ENCODE assay signal across 15 cellular contexts in the genomic region with DNA sequence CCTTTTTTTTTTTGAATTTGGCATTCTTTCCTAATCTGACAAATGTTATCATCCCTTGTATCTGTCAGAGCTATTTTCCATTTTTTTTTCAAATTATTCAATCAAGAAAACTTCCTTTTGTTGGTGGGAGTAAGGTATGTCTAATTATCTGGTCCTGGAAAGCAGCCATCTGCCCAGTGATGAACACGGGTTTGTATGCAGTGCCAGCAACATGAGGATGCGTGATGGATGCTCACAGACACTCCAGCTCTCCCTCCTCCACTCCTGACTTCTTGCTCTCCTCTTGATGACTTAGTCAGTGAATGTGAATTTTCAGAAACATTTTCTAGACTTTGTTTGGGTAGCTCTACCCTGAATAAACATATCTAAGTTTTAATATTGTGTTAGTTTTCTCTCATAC.
DNase-seq lines count a peak whose midpoint lies in the region; ATAC-seq and TF ChIP-seq lines count a peak whose summit lies in the region.
"Had no signal": no experiment of that assay in that cellular context is flagged by ENCODE, and none has a peak within 500 bp of the region (broad histone marks: within the 10 kb centered on the region; RNA-seq: fewer than 3 reads in every experiment).

No MANE protein-coding gene starts in this region.

- CTCF ChIA-PET in Calu3 (lab: Charles Lee), result no interaction called here
- CTCF ChIA-PET in CD8-positive, alpha-beta memory T cell (lab: Charles Lee), result no interaction called here

- no peaks in the 10 kb centered on the region for H3K9me3 ChIP-seq in vagina
- no peaks in the 10 kb centered on the region for H3K9me3 ChIP-seq in CD8-positive, alpha-beta memory T cell (ENCODE audit: low read length)

- no peaks in the 10 kb centered on the region for H3K36me3 ChIP-seq in vagina
- no peaks in the 10 kb centered on the region for H3K36me3 ChIP-seq in CD8-positive, alpha-beta memory T cell (ENCODE audit: insufficient read depth, low read length)
- H3K36me3 ChIP-seq: HAP-1 had no signal

- ATAC-seq in HG03095 (IDR thresholded peaks at IDR 0.05; ENCODE audit: unreplicated experiment), result no peak
- ATAC-seq: CD8-positive, alpha-beta T cell had no signal

- intact Hi-C loops in Calu3 (cut with micrococcal nuclease; ENCODE audit: unreplicated experiment), result no loop called here
- intact Hi-C loops in vagina (cut with DNase I), result no loop called here

- no peak overlapping the region for H3K4me3 ChIP-seq in vagina
- no peak overlapping the region for H3K4me3 ChIP-seq in CD8-positive, alpha-beta memory T cell (ENCODE audit: low read length)
- H3K4me3 ChIP-seq: HAP-1 had no signal

- peaks cover 95% of the 10 kb centered on the region for H3K4me1 Mint-ChIP-seq in Calu3 (ENCODE audit: low read depth, unreplicated experiment)
- no peaks in the 10 kb centered on the region for H3K4me1 Mint-ChIP-seq in nephron progenitor cell
- H3K4me1 Mint-ChIP-seq in CD8-positive, alpha-beta memory T cell, result peaks cover 9 to 21% (median 9%) of the 10 kb centered on the region in 3 donors

- H3K9me3 Mint-ChIP-seq in Calu3 (ENCODE audit: low read depth, unreplicated experiment) (peaks cover 2% of the 10 kb centered on the region), nephron progenitor cell (no peaks in the 10 kb centered on the region)
- H3K9me3 Mint-ChIP-seq in CD8-positive, alpha-beta memory T cell, result no peaks in the 10 kb centered on the region
- H3K9me3 Mint-ChIP-seq: CD8-positive, alpha-beta T cell had no signal

- H3K27ac ChIP-seq in VCaP (peak overlapping the region; percentile 96), vagina (no peak overlapping the region)
- H3K27ac ChIP-seq in CD8-positive, alpha-beta memory T cell (ENCODE audit: low read depth, low read length), result no peak overlapping the region

- H3K27me3 Mint-ChIP-seq in Calu3 (ENCODE audit: unreplicated experiment), result no peaks in the 10 kb centered on the region
- no peaks in the 10 kb centered on the region for H3K27me3 Mint-ChIP-seq in nephron progenitor cell (ENCODE audit: low read depth, poor library complexity)
- H3K27me3 Mint-ChIP-seq in CD8-positive, alpha-beta memory T cell, result peaks cover 0 to 2% of the 10 kb centered on the region in 2 donors

- POLR2A ChIA-PET in CD8-positive, alpha-beta memory T cell (lab: Charles Lee), result no interaction called here

- H3K36me3 Mint-ChIP-seq in Calu3 (ENCODE audit: insufficient read depth, unreplicated experiment) (peaks cover 29% of the 10 kb centered on the region), nephron progenitor cell (ENCODE audit: low read depth) (peaks cover 6% of the 10 kb centered on the region)
- peaks cover 0 to 15% (median 2%) of the 10 kb centered on the region in 3 donors for H3K36me3 Mint-ChIP-seq in CD8-positive, alpha-beta memory T cell

- TF ChIP-seq CTCF in Calu3 (IDR thresholded peaks at IDR 0.05; ENCODE audit: unreplicated experiment), result no peak
- TF ChIP-seq CTCF in VCaP (conservative IDR thresholded peaks at IDR 0.05), result no peak
- no peak for TF ChIP-seq CTCF in nephron progenitor cell (IDR thresholded peaks at IDR 0.05)
- TF ChIP-seq CTCF in vagina (IDR thresholded peaks at IDR 0.05), result no peak

- DNase-seq in A172 (ENCODE audit: low spot score) (peak; percentile 29), Calu3 (no peak), nephron progenitor cell (no peak), GDM1 (lab: John Stamatoyannopoulos, UW) (no peak), vagina (ENCODE audit: extremely low spot score in 2 of 2) (no peak)
- no peak for DNase-seq in CD8-positive, alpha-beta memory T cell
- DNase-seq: CD8-positive, alpha-beta T cell; DMS 273 treated with DMSO at 0.1 percent for 48 hours; DMS79; EL; GOT3 had no signal

- H3K27ac Mint-ChIP-seq in Calu3 (ENCODE audit: unreplicated experiment), result peak overlapping the region; percentile 21
- peak overlapping the region; percentile 3 for H3K27ac Mint-ChIP-seq in nephron progenitor cell
- no peak overlapping the region for H3K27ac Mint-ChIP-seq in CD8-positive, alpha-beta memory T cell
- H3K27ac Mint-ChIP-seq: CD8-positive, alpha-beta T cell had no signal

- no peaks in the 10 kb centered on the region for H3K27me3 ChIP-seq in vagina
- H3K27me3 ChIP-seq in CD8-positive, alpha-beta memory T cell (ENCODE audit: insufficient read depth, low read length, poor library complexity, severe bottlenecking), result no peaks in the 10 kb centered on the region

- BruUV-seq in Calu3 (replicated peaks; lab: Mats Ljungman, UMichigan), result no TSS peak

- no peak for TF ChIP-seq POLR2A in vagina (IDR thresholded peaks at IDR 0.05)

- H3K4me3 Mint-ChIP-seq in Calu3 (ENCODE audit: low read depth, unreplicated experiment), result no peak overlapping the region
- no peak overlapping the region for H3K4me3 Mint-ChIP-seq in nephron progenitor cell
- H3K4me3 Mint-ChIP-seq in CD8-positive, alpha-beta memory T cell, result no peak overlapping the region
- H3K4me3 Mint-ChIP-seq: CD14-positive monocyte; CD8-positive, alpha-beta T cell had no signal

- no peaks in the 10 kb centered on the region for H3K4me1 ChIP-seq in vagina
- H3K4me1 ChIP-seq in CD8-positive, alpha-beta memory T cell (ENCODE audit: insufficient read depth, low read length), result no peaks in the 10 kb centered on the region

Comparison
In these comparisons a context has a peak if more than half of its experiments do, and no peak if none do; other contexts are left out.
1. H3K27ac Mint-ChIP-seq: peak in Calu3 (single experiment) and nephron progenitor cell (single experiment); none in CD8-positive, alpha-beta memory T cell (0 of 8).